In the genomic region with DNA sequence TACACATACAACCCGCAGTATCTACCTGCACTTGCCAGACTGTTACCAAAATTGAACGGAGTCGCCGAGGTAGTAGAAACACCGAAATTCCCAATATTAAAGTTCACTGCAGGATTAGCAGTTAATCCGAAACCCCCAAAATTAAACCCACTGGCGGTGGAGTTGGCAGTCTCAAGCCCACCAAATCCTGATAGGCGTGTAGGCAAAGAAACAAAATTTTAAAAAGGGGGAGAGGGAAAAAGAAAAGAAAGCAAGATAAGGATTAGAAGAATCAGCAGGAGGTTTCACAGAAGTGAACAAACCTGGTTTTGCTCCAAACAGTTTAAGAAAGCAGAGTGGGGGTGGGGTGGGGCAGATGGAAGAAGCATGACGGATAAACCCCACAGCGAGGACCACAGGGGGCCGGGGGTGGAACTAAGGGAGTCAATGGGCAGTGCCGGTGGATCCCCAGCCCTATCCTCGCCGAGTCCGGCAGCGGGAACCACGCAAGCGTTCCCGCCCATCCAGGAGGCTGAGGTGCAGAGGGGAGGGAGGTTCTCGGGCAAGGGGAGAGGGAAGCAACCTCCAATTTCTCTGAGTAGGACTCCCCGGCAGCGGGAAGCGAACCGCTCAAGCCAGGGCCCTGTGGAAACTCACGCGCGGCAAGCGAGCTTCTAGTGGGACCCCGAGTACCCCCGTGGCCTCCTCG, we compare ENCODE assay signal across 8 cellular contexts. TPM values are rescaled to one million over a fixed set of nuclear protein-coding genes. Genes with fewer than 3 reads are reported as not detected.
DNase-seq lines count a peak whose midpoint lies in the region; ATAC-seq, FAIRE-seq and TF ChIP-seq lines count a peak whose summit lies in the region.

No MANE protein-coding gene starts in this region.

- no peak for TF ChIP-seq POLR2A in GM18505 (IDR thresholded peaks at IDR 0.05; ENCODE audit: borderline replicate concordance, extremely low read depth, insufficient read depth, insufficient read length)

- peaks cover 0 to 13% of the 10 kb centered on the region in 2 donors for H3K36me3 ChIP-seq in left lung

- DNase-seq in NCI-H2196 (lab: John Stamatoyannopoulos, UW; ENCODE audit: unreplicated experiment) = peak; percentile 59
- no peak for DNase-seq in coronary artery (ENCODE audit: low spot score)
- DNase-seq in left lung = peak; percentile 69 to 87
- DNase-seq in stimulated activated CD4-positive, alpha-beta T cell treated with anti-CD3 and anti-CD28 coated beads, Interleukin-4, amount 100 ng/mL, for 48 hours (ENCODE audit: low read depth in 2 of 2) = peak; percentile 33 to 53

- H3K27me3 ChIP-seq in left lung = no peaks in the 10 kb centered on the region

- H3K4me3 ChIP-seq in WI38 (ENCODE audit: low read depth, low read length) (peak overlapping the region; percentile 96), coronary artery (peak overlapping the region; percentile 89), left lung (peak overlapping the region; percentile 84 to 97)

- intact Hi-C loops in left lung (cut with DNase I) = no loop called here

- peak; percentile 87 for FAIRE-seq in A204.1 (lab: Jason Lieb, UNC)

- peak; percentile 35 for ATAC-seq in GM18505 (IDR thresholded peaks at IDR 0.05; ENCODE audit: unreplicated experiment)
- ATAC-seq in HG03060 (IDR thresholded peaks at IDR 0.05; ENCODE audit: low read depth, unreplicated experiment) = peak; percentile 12
- peak; percentile 87 for ATAC-seq in left lung

- H3K27ac ChIP-seq in coronary artery = peak overlapping the region; percentile 86 to 88
- peak overlapping the region; percentile 93 for H3K27ac ChIP-seq in left lung

- TF ChIP-seq CTCF in WI38 (IDR thresholded peaks at IDR 0.05; ENCODE audit: low read depth, low read length) (no peak), coronary artery (IDR thresholded peaks at IDR 0.05) (no peak), left lung (IDR thresholded peaks at IDR 0.05) (no peak)

- H3K4me1 ChIP-seq in left lung = peaks cover 11 to 25% of the 10 kb centered on the region in 2 donors

- no peaks in the 10 kb centered on the region for H3K9me3 ChIP-seq in left lung

RNA-seq across cellular contexts. Expression of a gene that starts 0.6 kb away (rescaled TPM):
- 10 to 100 TPM; 26.8 to 36.2 TPM for total RNA-seq in left lung

Comparison
In these comparisons a context has a peak if more than half of its experiments do, and no peak if none do; other contexts are left out.
1. ATAC-seq: peak in every context shown above with its lines; median percentile 87 in left lung; 35 in GM18505; 12 in HG03060.